Comparison of ENCODE assay signal across 8 cellular contexts in the genomic region with DNA sequence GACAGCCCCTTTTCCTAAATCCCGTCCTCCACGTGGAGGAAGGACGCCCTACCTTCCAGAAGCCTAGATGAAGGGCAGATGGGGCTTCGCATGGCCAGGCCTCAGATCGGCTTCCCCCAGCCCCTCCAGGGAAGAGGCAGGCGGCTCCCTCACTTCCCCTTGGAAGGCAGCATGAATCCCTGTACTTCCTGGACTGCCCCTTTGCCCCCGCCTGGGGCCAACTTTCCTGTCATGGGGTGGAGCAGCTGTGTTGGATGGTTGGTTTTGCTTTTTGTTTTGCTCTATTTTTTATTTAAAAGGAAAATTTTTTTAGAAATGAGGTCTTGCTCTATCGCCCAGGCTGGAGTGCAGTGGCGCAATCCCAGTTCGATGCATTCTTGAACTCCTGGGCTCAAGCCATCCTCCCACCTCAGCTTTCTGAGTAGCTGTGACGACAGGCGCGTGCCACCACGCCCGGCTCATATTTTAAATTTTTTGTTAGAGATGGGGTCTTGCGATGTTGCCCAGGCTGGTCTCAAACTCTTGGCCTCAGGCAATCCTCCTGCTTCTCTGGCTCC. TPM values are rescaled to one million over a fixed set of nuclear protein-coding genes. Genes with fewer than 3 reads are reported as not detected.
DNase-seq lines count a peak whose midpoint lies in the region; ATAC-seq, FAIRE-seq and TF ChIP-seq lines count a peak whose summit lies in the region.

No MANE protein-coding gene starts in this region.

- 0 out of 2 replicates have a peak, but pooled peaks have one; percentile 11 for TF ChIP-seq POLR2A in H54 (IDR thresholded peaks at IDR 0.05; ENCODE audit: low read depth, low read length)

- no peaks in the 10 kb centered on the region for H3K36me3 Mint-ChIP-seq in progenitor cell of endocrine pancreas (ENCODE audit: insufficient read depth)
- H3K36me3 Mint-ChIP-seq in activated naive CD8-positive, alpha-beta T cell treated with anti-CD3 and anti-CD28 coated beads, Interleukin-2, amount 50 U/mL, for 24 hours (ENCODE audit: low read depth): no peaks in the 10 kb centered on the region

- H3K36me3 ChIP-seq in iPS-20b (ENCODE audit: insufficient read depth, low read depth, low read length): no peaks in the 10 kb centered on the region
- H3K36me3 ChIP-seq in smooth muscle cell (ENCODE audit: low read depth): no peaks in the 10 kb centered on the region

- H3K9me3 ChIP-seq in iPS-20b (ENCODE audit: insufficient read depth, low read depth, low read length): no peaks in the 10 kb centered on the region
- no peaks in the 10 kb centered on the region for H3K9me3 ChIP-seq in smooth muscle cell (replicated peaks; ENCODE audit: low read depth)

- H3K4me1 Mint-ChIP-seq in progenitor cell of endocrine pancreas (ENCODE audit: low read depth): peaks cover 18% of the 10 kb centered on the region
- H3K4me1 Mint-ChIP-seq in activated naive CD8-positive, alpha-beta T cell treated with anti-CD3 and anti-CD28 coated beads, Interleukin-2, amount 50 U/mL, for 24 hours: peaks cover 3% of the 10 kb centered on the region

- ATAC-seq in GM21737 (IDR thresholded peaks at IDR 0.05; ENCODE audit: unreplicated experiment): no peak
- ATAC-seq in activated naive CD8-positive, alpha-beta T cell treated with anti-CD3 and anti-CD28 coated beads, Interleukin-2, amount 50 U/mL, for 24 hours: no peak

- H3K4me3 ChIP-seq in astrocyte of the cerebellum (ENCODE audit: low read depth, low read length) (peak overlapping the region; percentile 23), iPS-20b (ENCODE audit: low read length) (peak overlapping the region; percentile 29; the same call in 1 of the 2 replicates), smooth muscle cell (no peak overlapping the region)

- H3K4me3 Mint-ChIP-seq in progenitor cell of endocrine pancreas (ENCODE audit: low read depth): no peak overlapping the region
- H3K4me3 Mint-ChIP-seq in activated naive CD8-positive, alpha-beta T cell treated with anti-CD3 and anti-CD28 coated beads, Interleukin-2, amount 50 U/mL, for 24 hours: no peak overlapping the region

- peak overlapping the region; percentile 83 for H3K4me2 ChIP-seq in smooth muscle cell

- 50% methylated on average over 16 of the region's 16 CpGs for WGBS in smooth muscle cell (ENCODE audit: low lambda C conversion rate)

- peaks cover 14% of the 10 kb centered on the region; the same call in 1 of the 2 replicates for H3K4me1 ChIP-seq in iPS-20b (ENCODE audit: insufficient read depth, low read length)
- peaks cover 25% of the 10 kb centered on the region for H3K4me1 ChIP-seq in smooth muscle cell (ENCODE audit: low read depth)

- H4K20me1 ChIP-seq in smooth muscle cell (ENCODE audit: low read depth): peaks cover 100% of the 10 kb centered on the region

- H3K9me3 Mint-ChIP-seq in progenitor cell of endocrine pancreas (ENCODE audit: low read depth): no peaks in the 10 kb centered on the region
- no peaks in the 10 kb centered on the region for H3K9me3 Mint-ChIP-seq in activated naive CD8-positive, alpha-beta T cell treated with anti-CD3 and anti-CD28 coated beads, Interleukin-2, amount 50 U/mL, for 24 hours

- peaks cover 8% of the 10 kb centered on the region for H3F3A ChIP-seq in smooth muscle cell (ENCODE audit: low read depth)

- H3K27ac Mint-ChIP-seq in progenitor cell of endocrine pancreas: no peak overlapping the region
- H3K27ac Mint-ChIP-seq in activated naive CD8-positive, alpha-beta T cell treated with anti-CD3 and anti-CD28 coated beads, Interleukin-2, amount 50 U/mL, for 24 hours: no peak overlapping the region

- peaks cover 54% of the 10 kb centered on the region for H3K79me2 ChIP-seq in smooth muscle cell (ENCODE audit: low read depth)

- H3K27me3 Mint-ChIP-seq in progenitor cell of endocrine pancreas: no peaks in the 10 kb centered on the region
- H3K27me3 Mint-ChIP-seq in activated naive CD8-positive, alpha-beta T cell treated with anti-CD3 and anti-CD28 coated beads, Interleukin-2, amount 50 U/mL, for 24 hours: peaks cover 19% of the 10 kb centered on the region

- H3K27me3 ChIP-seq in iPS-20b (ENCODE audit: insufficient read depth, low read length): no peaks in the 10 kb centered on the region
- no peaks in the 10 kb centered on the region for H3K27me3 ChIP-seq in smooth muscle cell (ENCODE audit: low read depth)

- H3K27ac ChIP-seq in iPS-20b (ENCODE audit: low read length) (peak overlapping the region; percentile 49), smooth muscle cell (ENCODE audit: low read depth) (peak overlapping the region; percentile 99)

- DNase-seq in H54 (ENCODE audit: insufficient read length, low spot score) (no peak), astrocyte of the cerebellum (ENCODE audit: low read depth) (no peak), smooth muscle cell (lab: John Stamatoyannopoulos, UW; ENCODE audit: unreplicated experiment) (peak; percentile 43), globus pallidus (ENCODE audit: low spot score) (no peak), progenitor cell of endocrine pancreas (ENCODE audit: low spot score, unreplicated experiment) (no peak)
- DNase-seq in activated naive CD8-positive, alpha-beta T cell treated with anti-CD3 and anti-CD28 coated beads, Interleukin-2, amount 50 U/mL, for 24 hours: no peak

- no peak overlapping the region for H2AFZ ChIP-seq in smooth muscle cell (ENCODE audit: low read depth)

- FAIRE-seq in H54 (lab: Jason Lieb, UNC): no peak

- in situ Hi-C loops in astrocyte of the cerebellum (cut with HindIII; ENCODE audit: low sequenced_read_pairs): no loop called here

- peak overlapping the region; percentile 39; the same call in 1 of the 2 replicates for H3K9ac ChIP-seq in iPS-20b (ENCODE audit: low read depth, low read length)
- peak overlapping the region; percentile 95 for H3K9ac ChIP-seq in smooth muscle cell (ENCODE audit: low read depth)

- TF ChIP-seq CTCF in astrocyte of the cerebellum (IDR thresholded peaks at IDR 0.05; ENCODE audit: low read depth, low read length, missing control alignments): no peak
- no peak for TF ChIP-seq CTCF in smooth muscle cell (IDR thresholded peaks at IDR 0.05; ENCODE audit: borderline replicate concordance, insufficient read depth, poor library complexity, severe bottlenecking)
- no peak for TF ChIP-seq CTCF in progenitor cell of endocrine pancreas (IDR thresholded peaks at IDR 0.05; ENCODE audit: unreplicated experiment)

RNA-seq across cellular contexts. Expression of a gene that starts 27.2 kb away (rescaled TPM):
- total RNA-seq in smooth muscle cell (18.3 and 20.0 TPM in 2 replicates), progenitor cell of endocrine pancreas (52.6 and 60.7 TPM in 2 replicates)
- 38.5 and 41.5 TPM in 2 replicates for polyA plus RNA-seq in smooth muscle cell
